Comparison of ENCODE assay signal across 8 cellular contexts in genomic region chr16:78770353-78771091, GRCh38.
DNase-seq lines count a peak whose midpoint lies in the region; ATAC-seq and TF ChIP-seq lines count a peak whose summit lies in the region.

No MANE protein-coding gene starts in this region.

- H3K9me3 ChIP-seq in mammary epithelial cell (replicated peaks; ENCODE audit: insufficient read depth, low read length) (peaks cover 9% of the 10 kb centered on the region), right atrium auricular region (no peaks in the 10 kb centered on the region), smooth muscle cell (replicated peaks; ENCODE audit: low read depth) (no peaks in the 10 kb centered on the region)

- no peaks in the 10 kb centered on the region for H3K36me3 ChIP-seq in mammary epithelial cell (ENCODE audit: insufficient read depth, low read length)
- no peaks in the 10 kb centered on the region for H3K36me3 ChIP-seq in right atrium auricular region
- no peaks in the 10 kb centered on the region for H3K36me3 ChIP-seq in smooth muscle cell (ENCODE audit: low read depth)

- H3K27ac ChIP-seq in mammary epithelial cell (ENCODE audit: insufficient read depth, low read depth, low read length) (no peak overlapping the region), right atrium auricular region (no peak overlapping the region), smooth muscle cell (ENCODE audit: low read depth) (no peak overlapping the region)

- WGBS in mammary epithelial cell (ENCODE audit: low coverage, missing lambda C conversion rate): 69% methylated on average over 13 of the region's 23 CpGs
- WGBS in smooth muscle cell (ENCODE audit: low lambda C conversion rate): 32% methylated on average over 21 of the region's 23 CpGs

- DNase-seq in MCF 10A (ENCODE audit: unreplicated experiment): peak; percentile 52
- no peak for DNase-seq in mammary epithelial cell
- peak; percentile 69 for DNase-seq in SKM-1 (lab: John Stamatoyannopoulos, UW; ENCODE audit: unreplicated experiment)
- peak; percentile 79 for DNase-seq in activated naive CD4-positive, alpha-beta T cell treated with anti-CD3 and anti-CD28 coated beads, Interleukin-2, amount 10 ng/mL, durations not matched to agents 7 days and 5 days
- peak; percentile 73 for DNase-seq in right atrium auricular region (ENCODE audit: low spot score)
- peak; percentile 32 for DNase-seq in smooth muscle cell (lab: John Stamatoyannopoulos, UW; ENCODE audit: unreplicated experiment)
- no peak for DNase-seq in DMS153 treated with DMSO at 0.1 percent for 48 hours (lab: John Stamatoyannopoulos, UW; ENCODE audit: unreplicated experiment)

- H3K4me3 Mint-ChIP-seq in MCF 10A (ENCODE audit: unreplicated experiment): no peak overlapping the region
- no peak overlapping the region for H3K4me3 Mint-ChIP-seq in activated naive CD4-positive, alpha-beta T cell treated with anti-CD3 and anti-CD28 coated beads, Interleukin-2, amount 10 ng/mL, durations not matched to agents 7 days and 5 days

- TF ChIP-seq CTCF in MCF 10A (IDR thresholded peaks at IDR 0.05; ENCODE audit: unreplicated experiment) (peak; percentile 75), mammary epithelial cell (conservative IDR thresholded peaks at IDR 0.05 in 1 of 2, IDR thresholded peaks at IDR 0.05 in 1 of 2; ENCODE audit: extremely low read depth in 1 of 2, insufficient read depth in 1 of 2, low read depth in 1 of 2, low read length in 2 of 2) (peak in 1 of 2 donors; percentile 46), right atrium auricular region (IDR thresholded peaks at IDR 0.05) (peak; percentile 76 to 92), smooth muscle cell (IDR thresholded peaks at IDR 0.05; ENCODE audit: borderline replicate concordance, insufficient read depth, poor library complexity, severe bottlenecking) (peak; percentile 76)

- no peak overlapping the region for H3K4me3 ChIP-seq in mammary epithelial cell (replicated peaks in 1 of 3; ENCODE audit: insufficient read depth in 1 of 3, low read depth in 2 of 3, low read length in 3 of 3)
- no peak overlapping the region for H3K4me3 ChIP-seq in right atrium auricular region
- no peak overlapping the region for H3K4me3 ChIP-seq in smooth muscle cell

- H3K9me3 Mint-ChIP-seq in MCF 10A (ENCODE audit: unreplicated experiment): no peaks in the 10 kb centered on the region
- peaks cover 11% of the 10 kb centered on the region for H3K9me3 Mint-ChIP-seq in activated naive CD4-positive, alpha-beta T cell treated with anti-CD3 and anti-CD28 coated beads, Interleukin-2, amount 10 ng/mL, durations not matched to agents 7 days and 5 days

- H3K79me2 ChIP-seq in mammary epithelial cell (ENCODE audit: insufficient read depth, low read length): no peaks in the 10 kb centered on the region
- H3K79me2 ChIP-seq in smooth muscle cell (ENCODE audit: low read depth): no peaks in the 10 kb centered on the region

- no peak overlapping the region for H3K9ac ChIP-seq in mammary epithelial cell (ENCODE audit: insufficient read depth, low read length)
- no peak overlapping the region for H3K9ac ChIP-seq in smooth muscle cell (ENCODE audit: low read depth)

- H3F3A ChIP-seq in smooth muscle cell (ENCODE audit: low read depth): no peaks in the 10 kb centered on the region

- no peaks in the 10 kb centered on the region for H3K27me3 Mint-ChIP-seq in MCF 10A (ENCODE audit: insufficient read depth, unreplicated experiment)
- H3K27me3 Mint-ChIP-seq in activated naive CD4-positive, alpha-beta T cell treated with anti-CD3 and anti-CD28 coated beads, Interleukin-2, amount 10 ng/mL, durations not matched to agents 7 days and 5 days: peaks cover 3% of the 10 kb centered on the region

- in situ Hi-C loops in mammary epithelial cell (cut with MboI; ENCODE audit: low sequenced_read_pairs in 2 of 2): no loop called here

- H4K20me1 ChIP-seq in mammary epithelial cell (ENCODE audit: insufficient read depth, low read length): no peaks in the 10 kb centered on the region
- H4K20me1 ChIP-seq in smooth muscle cell (ENCODE audit: low read depth): no peaks in the 10 kb centered on the region

- intact Hi-C loops in MCF 10A (cut with micrococcal nuclease) (loop anchor here (1.0 to 10.0 kb wide), 3 partner anchors 267 to 646 kb away; no protein-coding TSS in a partner anchor), mammary epithelial cell (cut with micrococcal nuclease) (no loop called here)

- POLR2A ChIA-PET in MCF 10A (lab: Yijun Ruan, JAX): interaction anchor here (0.6 to 1.2 kb wide), 2 partner anchors 10 to 560 kb away, joined by 3 read pairs; no protein-coding TSS in a partner anchor

- H2AFZ ChIP-seq in mammary epithelial cell (ENCODE audit: low read depth, low read length) (no peak overlapping the region), smooth muscle cell (ENCODE audit: low read depth) (no peak overlapping the region)

- no peak overlapping the region for H3K27ac Mint-ChIP-seq in MCF 10A (ENCODE audit: low read depth, unreplicated experiment)
- H3K27ac Mint-ChIP-seq in activated naive CD4-positive, alpha-beta T cell treated with anti-CD3 and anti-CD28 coated beads, Interleukin-2, amount 10 ng/mL, durations not matched to agents 7 days and 5 days: peak overlapping the region; percentile 22

- H3K4me2 ChIP-seq in mammary epithelial cell (ENCODE audit: insufficient read depth, low read depth, low read length) (no peak overlapping the region), smooth muscle cell (no peak overlapping the region)

- H3K4me1 Mint-ChIP-seq in MCF 10A (ENCODE audit: insufficient read depth, unreplicated experiment): peaks cover 5% of the 10 kb centered on the region
- peaks cover 13% of the 10 kb centered on the region for H3K4me1 Mint-ChIP-seq in activated naive CD4-positive, alpha-beta T cell treated with anti-CD3 and anti-CD28 coated beads, Interleukin-2, amount 10 ng/mL, durations not matched to agents 7 days and 5 days

- dilution Hi-C loops in mammary epithelial cell (cut with HindIII; ENCODE audit: low sequenced_read_pairs): no loop called here

- CTCF ChIA-PET in MCF 10A (lab: Yijun Ruan, JAX) (interaction anchor here (0.6 to 2.5 kb wide), 6 partner anchors 9 to 1568 kb away, joined by 3 to 16 read pairs (median 4); no protein-coding TSS in a partner anchor), mammary epithelial cell (lab: Charles Lee; ENCODE audit: low non-redundant PET) (no interaction called here)
- CTCF ChIA-PET in activated naive CD4-positive, alpha-beta T cell treated with anti-CD3 and anti-CD28 coated beads, Interleukin-2, amount 10 ng/mL, durations not matched to agents 7 days and 5 days (lab: Charles Lee): interaction anchor here (0.9 to 1.7 kb wide), 10 partner anchors 8 to 831 kb away, joined by 3 to 10 read pairs (median 4); no protein-coding TSS in a partner anchor

- BruUV-seq in MCF 10A (replicated peaks; lab: Mats Ljungman, UMichigan) (no TSS peak), mammary epithelial cell (replicated peaks; lab: Mats Ljungman, UMichigan) (no TSS peak)

- peak; percentile 79 for ATAC-seq in HG03571 (IDR thresholded peaks at IDR 0.05; ENCODE audit: unreplicated experiment)

- H3K4me1 ChIP-seq in mammary epithelial cell (ENCODE audit: insufficient read depth, low read length) (no peaks in the 10 kb centered on the region), right atrium auricular region (peaks cover 0 to 9% of the 10 kb centered on the region in 2 donors), smooth muscle cell (ENCODE audit: low read depth) (peaks cover 7% of the 10 kb centered on the region)

- H3K36me3 Mint-ChIP-seq in MCF 10A (ENCODE audit: insufficient read depth, unreplicated experiment): peaks cover 6% of the 10 kb centered on the region
- H3K36me3 Mint-ChIP-seq in activated naive CD4-positive, alpha-beta T cell treated with anti-CD3 and anti-CD28 coated beads, Interleukin-2, amount 10 ng/mL, durations not matched to agents 7 days and 5 days: peaks cover 2% of the 10 kb centered on the region

- H3K27me3 ChIP-seq in mammary epithelial cell (ENCODE audit: insufficient read depth, low read length) (no peaks in the 10 kb centered on the region), right atrium auricular region (no peaks in the 10 kb centered on the region), smooth muscle cell (ENCODE audit: low read depth) (no peaks in the 10 kb centered on the region)

Comparison
In these comparisons a context has a peak if more than half of its experiments do, and no peak if none do; other contexts are left out.
1. DNase-seq: peak in MCF 10A (single experiment), SKM-1 (single experiment), activated naive CD4-positive, alpha-beta T cell treated with anti-CD3 and anti-CD28 coated beads, Interleukin-2, amount 10 ng/mL, durations not matched to agents 7 days and 5 days (single experiment), right atrium auricular region (single experiment) and smooth muscle cell (single experiment); none in mammary epithelial cell (single experiment) and DMS153 treated with DMSO at 0.1 percent for 48 hours (single experiment).